24 cellular contexts compared by ENCODE assay signal in genomic region chr18:24071779-24072178, GRCh38.
DNase-seq lines count a peak whose midpoint lies in the region; ATAC-seq and TF ChIP-seq lines count a peak whose summit lies in the region.
"Had no signal": no experiment of that assay in that cellular context is flagged by ENCODE, and none has a peak within 500 bp of the region (broad histone marks: within the 10 kb centered on the region; RNA-seq: fewer than 3 reads in every experiment).

No MANE protein-coding gene starts in this region.

- peak overlapping the region; percentile 41 for H3K27ac ChIP-seq in VCaP
- H3K27ac ChIP-seq: RWPE1, SK-N-MC had no signal

- no peak for TF ChIP-seq CTCF in VCaP (conservative IDR thresholded peaks at IDR 0.05)

- POLR2A ChIA-PET in HEK293T (lab: Yijun Ruan, JAX): no interaction called here

- no peak for ATAC-seq in GM21529 (IDR thresholded peaks at IDR 0.05; ENCODE audit: unreplicated experiment)
- ATAC-seq: GM23338, Panc1 had no signal

- DNase-seq in SHP77 (lab: John Stamatoyannopoulos, UW) (peak; percentile 14 to 30), SHP77 treated with DMSO at 0.1 percent for 48 hours (lab: John Stamatoyannopoulos, UW) (no peak), HEK293T (ENCODE audit: extremely low spot score) (no peak), NCI-H69 (lab: John Stamatoyannopoulos, UW) (peak; percentile 84)
- no peak for DNase-seq in stimulated activated CD4-positive, alpha-beta T cell treated with anti-CD3 and anti-CD28 coated beads, Interleukin-15, amount 100 ng/mL, for 24 hours
- DNase-seq: C1 segment of cervical spinal cord; CD4-positive, alpha-beta memory T cell; COR-L47; H9; HFFc6; KBM-7; MG63; NCI-H187 treated with DMSO at 0.1 percent for 48 hours; NCI-H2107; NCI-H446; NCI-H526 treated with DMSO at 0.1 percent for 48 hours; SIG-M5; T-helper 9 cell had no signal

- CTCF ChIA-PET in HEK293T (lab: Yijun Ruan, JAX): no interaction called here

TF ChIP-seq in HEK293T, 16 proteins besides CTCF, POLR2A, EP300 and RAD21:
- TF ChIP-seq ZNF384 (IDR thresholded peaks at IDR 0.05) (no peak), PKNOX1 (IDR thresholded peaks at IDR 0.05) (peak; percentile 40)
TF ChIP-seq in HEK293T: peak in this region for 1.

Comparison
In these comparisons a context has a peak if more than half of its experiments do, and no peak if none do; other contexts are left out.
1. DNase-seq: peak in SHP77 (2 of 2) and NCI-H69 (single experiment); none in SHP77 treated with DMSO at 0.1 percent for 48 hours (single experiment), HEK293T (single experiment) and stimulated activated CD4-positive, alpha-beta T cell treated with anti-CD3 and anti-CD28 coated beads, Interleukin-15, amount 100 ng/mL, for 24 hours (single experiment).